In genomic region chr4:189507060-189507459, GRCh38 we compare ENCODE assay signal across 32 cellular contexts.
"Had no signal": no experiment of that assay in that cellular context is flagged by ENCODE, and none has a peak within 500 bp of the region (broad histone marks: within the 10 kb centered on the region; RNA-seq: fewer than 3 reads in every experiment).

No MANE protein-coding gene starts in this region.

- H3K36me3 Mint-ChIP-seq: activated CD4-positive, alpha-beta memory T cell treated with anti-CD3 and anti-CD28 coated beads for 36 hours; activated CD8-positive, alpha-beta memory T cell treated with anti-CD3 and anti-CD28 coated beads, Interleukin-2, amount 10 ng/mL, durations not matched to agents 7 days and 5 days; activated naive CD4-positive, alpha-beta T cell treated with anti-CD3 and anti-CD28 coated beads, Interleukin-2, amount 10 ng/mL, durations not matched to agents 7 days and 5 days; activated naive CD4-positive, alpha-beta T cell treated with anti-CD3 and anti-CD28 coated beads, Interleukin-2, amount 50 U/mL, for 72 hours; activated naive CD8-positive, alpha-beta T cell treated with anti-CD3 and anti-CD28 coated beads, Interleukin-2, amount 10 ng/mL, durations not matched to agents 7 days and 5 days had no signal

- DNase-seq: activated B cell treated with CpG ODN at 0.5 μM for 24 hours; activated CD4-positive, alpha-beta memory T cell treated with anti-CD3 and anti-CD28 coated beads for 36 hours; activated CD4-positive, alpha-beta T cell treated with anti-CD3 and anti-CD28 coated beads, Interleukin-2, amount 10 ng/mL, durations not matched to agents 24 days and 14 days; activated CD8-positive, alpha-beta memory T cell treated with anti-CD3 and anti-CD28 coated beads, Interleukin-2, amount 10 ng/mL, durations not matched to agents 7 days and 5 days; activated CD8-positive, alpha-beta memory T cell treated with anti-CD3 and anti-CD28 coated beads, Interleukin-2, amount 50 U/mL, for 4 hours; activated CD8-positive, alpha-beta T cell treated with anti-CD3 and anti-CD28 coated beads, Interleukin-2, amount 10 ng/mL, durations not matched to agents 7 days and 5 days; activated gamma-delta T cell; activated naive CD4-positive, alpha-beta T cell; activated naive CD4-positive, alpha-beta T cell treated with anti-CD3 and anti-CD28 coated beads, Interleukin-2, amount 10 ng/mL, durations not matched to agents 7 days and 5 days; activated naive CD8-positive, alpha-beta T cell treated with anti-CD3 and anti-CD28 coated beads, Interleukin-2, amount 10 ng/mL, durations not matched to agents 7 days and 5 days; activated T-cell treated with anti-CD3 and anti-CD28 coated beads, Interleukin-2, amount 50 U/mL, for 1 hour; activated T-cell treated with anti-CD3 and anti-CD28 coated beads, Interleukin-2, amount 50 U/mL, for 48 hours; brain microvascular endothelial cell; dermis blood vessel endothelial cell; effector CD4-positive, alpha-beta T cell; effector memory CD8-positive, alpha-beta T cell; esophagus squamous epithelium; foreskin melanocyte; head of caudate nucleus; T-helper 1 cell; T-helper 17 cell; T1000; WERI-Rb-1 had no signal

- H3K27ac ChIP-seq: ascending aorta, brain microvascular endothelial cell, coronary artery, epithelial cell of prostate, esophagus squamous epithelium, WERI-Rb-1 had no signal

- H3K9me3 ChIP-seq: ascending aorta, esophagus squamous epithelium had no signal

- H3K4me1 Mint-ChIP-seq: activated B cell treated with CpG ODN at 0.5 μM for 24 hours; activated CD4-positive, alpha-beta T cell treated with anti-CD3 and anti-CD28 coated beads, Interleukin-2, amount 10 ng/mL, durations not matched to agents 24 days and 14 days; activated CD8-positive, alpha-beta memory T cell treated with anti-CD3 and anti-CD28 coated beads, Interleukin-2, amount 10 ng/mL, durations not matched to agents 7 days and 5 days; activated naive CD4-positive, alpha-beta T cell treated with anti-CD3 and anti-CD28 coated beads, Interleukin-2, amount 10 ng/mL, durations not matched to agents 7 days and 5 days; activated naive CD8-positive, alpha-beta T cell treated with anti-CD3 and anti-CD28 coated beads, Interleukin-2, amount 10 ng/mL, durations not matched to agents 7 days and 5 days; central memory CD8-positive, alpha-beta T cell; T-helper 17 cell had no signal

- H3K27ac Mint-ChIP-seq: activated B cell treated with CpG ODN at 0.5 μM for 24 hours; activated CD4-positive, alpha-beta memory T cell treated with anti-CD3 and anti-CD28 coated beads for 36 hours; activated CD4-positive, alpha-beta T cell treated with anti-CD3 and anti-CD28 coated beads, Interleukin-2, amount 10 ng/mL, durations not matched to agents 24 days and 14 days; activated CD8-positive, alpha-beta memory T cell treated with anti-CD3 and anti-CD28 coated beads, Interleukin-2, amount 10 ng/mL, durations not matched to agents 7 days and 5 days; activated CD8-positive, alpha-beta T cell treated with anti-CD3 and anti-CD28 coated beads, Interleukin-2, amount 10 ng/mL, durations not matched to agents 7 days and 5 days; activated naive CD4-positive, alpha-beta T cell treated with anti-CD3 and anti-CD28 coated beads, Interleukin-2, amount 10 ng/mL, durations not matched to agents 7 days and 5 days; activated naive CD4-positive, alpha-beta T cell treated with anti-CD3 and anti-CD28 coated beads, Interleukin-2, amount 50 U/mL, for 72 hours; activated naive CD8-positive, alpha-beta T cell treated with anti-CD3 and anti-CD28 coated beads, Interleukin-2, amount 10 ng/mL, durations not matched to agents 7 days and 5 days; activated T-helper 1 cell treated with anti-CD3 and anti-CD28 coated beads, Interleukin-12 subunit alpha, Interleukin-12 subunit beta, Interleukin-2, Interleukin-4 antibody, amounts not matched to agents 30 ng/mL and 10 ng/mL and 1 ng/mL, durations not matched to agents 14 hours and 24 hours and 36 hours; effector memory CD8-positive, alpha-beta T cell; T-helper 17 cell; T-helper 2 cell treated with Interferon-gamma antibody and Interleukin-4, amounts not matched to agents 5 μg/mL and 100 μg/mL, for 36 hours had no signal

- H3K4me3 Mint-ChIP-seq: activated B cell treated with CpG ODN at 0.5 μM for 24 hours; activated CD4-positive, alpha-beta memory T cell treated with anti-CD3 and anti-CD28 coated beads for 36 hours; activated CD4-positive, alpha-beta T cell treated with anti-CD3 and anti-CD28 coated beads, Interleukin-2, amount 10 ng/mL, durations not matched to agents 24 days and 14 days; activated CD8-positive, alpha-beta memory T cell treated with anti-CD3 and anti-CD28 coated beads, Interleukin-2, amount 10 ng/mL, durations not matched to agents 7 days and 5 days; activated CD8-positive, alpha-beta T cell treated with anti-CD3 and anti-CD28 coated beads, Interleukin-2, amount 10 ng/mL, durations not matched to agents 7 days and 5 days; activated naive CD4-positive, alpha-beta T cell treated with anti-CD3 and anti-CD28 coated beads, Interleukin-2, amount 10 ng/mL, durations not matched to agents 7 days and 5 days; activated naive CD8-positive, alpha-beta T cell treated with anti-CD3 and anti-CD28 coated beads, Interleukin-2, amount 10 ng/mL, durations not matched to agents 7 days and 5 days; activated T-helper 1 cell treated with anti-CD3 and anti-CD28 coated beads, Interleukin-12 subunit alpha, Interleukin-12 subunit beta, Interleukin-2, Interleukin-4 antibody, amounts not matched to agents 30 ng/mL and 10 ng/mL and 1 ng/mL, durations not matched to agents 14 hours and 24 hours and 36 hours; central memory CD8-positive, alpha-beta T cell; effector memory CD8-positive, alpha-beta T cell; T-helper 17 cell; T-helper 2 cell treated with Interferon-gamma antibody and Interleukin-4, amounts not matched to agents 5 μg/mL and 100 μg/mL, for 36 hours had no signal

- H3K36me3 ChIP-seq: ascending aorta, brain microvascular endothelial cell, esophagus squamous epithelium, WERI-Rb-1 had no signal

- H3K4me3 ChIP-seq: ascending aorta, coronary artery, esophagus squamous epithelium had no signal

- H3K4me1 ChIP-seq: ascending aorta, esophagus squamous epithelium had no signal

- FAIRE-seq: bronchial epithelial cell had no signal

- ATAC-seq: activated CD4-positive, CD25-positive, alpha-beta regulatory T cell treated with anti-CD3 and anti-CD28 coated beads, Interleukin-2, amount 50 U/mL, for 24 hours; activated CD8-positive, alpha-beta memory T cell treated with anti-CD3 and anti-CD28 coated beads, Interleukin-2, amount 10 ng/mL, durations not matched to agents 7 days and 5 days; activated CD8-positive, alpha-beta T cell treated with anti-CD3 and anti-CD28 coated beads, Interleukin-2, amount 10 ng/mL, durations not matched to agents 7 days and 5 days; activated naive CD4-positive, alpha-beta T cell treated with anti-CD3 and anti-CD28 coated beads, Interleukin-2, amount 50 U/mL, for 72 hours; effector memory CD8-positive, alpha-beta T cell; T-helper 17 cell had no signal

- H3K27me3 Mint-ChIP-seq: activated B cell treated with CpG ODN at 0.5 μM for 24 hours; activated CD4-positive, alpha-beta memory T cell treated with anti-CD3 and anti-CD28 coated beads for 36 hours; activated CD4-positive, alpha-beta T cell treated with anti-CD3 and anti-CD28 coated beads, Interleukin-2, amount 10 ng/mL, durations not matched to agents 24 days and 14 days; activated CD8-positive, alpha-beta memory T cell treated with anti-CD3 and anti-CD28 coated beads, Interleukin-2, amount 10 ng/mL, durations not matched to agents 7 days and 5 days; activated naive CD4-positive, alpha-beta T cell treated with anti-CD3 and anti-CD28 coated beads, Interleukin-2, amount 10 ng/mL, durations not matched to agents 7 days and 5 days; activated naive CD8-positive, alpha-beta T cell treated with anti-CD3 and anti-CD28 coated beads, Interleukin-2, amount 10 ng/mL, durations not matched to agents 7 days and 5 days; central memory CD8-positive, alpha-beta T cell; effector memory CD8-positive, alpha-beta T cell; T-helper 17 cell had no signal

- H3K27me3 ChIP-seq: ascending aorta, brain microvascular endothelial cell, esophagus squamous epithelium had no signal
